8 cellular contexts compared by ENCODE assay signal in the genomic region with DNA sequence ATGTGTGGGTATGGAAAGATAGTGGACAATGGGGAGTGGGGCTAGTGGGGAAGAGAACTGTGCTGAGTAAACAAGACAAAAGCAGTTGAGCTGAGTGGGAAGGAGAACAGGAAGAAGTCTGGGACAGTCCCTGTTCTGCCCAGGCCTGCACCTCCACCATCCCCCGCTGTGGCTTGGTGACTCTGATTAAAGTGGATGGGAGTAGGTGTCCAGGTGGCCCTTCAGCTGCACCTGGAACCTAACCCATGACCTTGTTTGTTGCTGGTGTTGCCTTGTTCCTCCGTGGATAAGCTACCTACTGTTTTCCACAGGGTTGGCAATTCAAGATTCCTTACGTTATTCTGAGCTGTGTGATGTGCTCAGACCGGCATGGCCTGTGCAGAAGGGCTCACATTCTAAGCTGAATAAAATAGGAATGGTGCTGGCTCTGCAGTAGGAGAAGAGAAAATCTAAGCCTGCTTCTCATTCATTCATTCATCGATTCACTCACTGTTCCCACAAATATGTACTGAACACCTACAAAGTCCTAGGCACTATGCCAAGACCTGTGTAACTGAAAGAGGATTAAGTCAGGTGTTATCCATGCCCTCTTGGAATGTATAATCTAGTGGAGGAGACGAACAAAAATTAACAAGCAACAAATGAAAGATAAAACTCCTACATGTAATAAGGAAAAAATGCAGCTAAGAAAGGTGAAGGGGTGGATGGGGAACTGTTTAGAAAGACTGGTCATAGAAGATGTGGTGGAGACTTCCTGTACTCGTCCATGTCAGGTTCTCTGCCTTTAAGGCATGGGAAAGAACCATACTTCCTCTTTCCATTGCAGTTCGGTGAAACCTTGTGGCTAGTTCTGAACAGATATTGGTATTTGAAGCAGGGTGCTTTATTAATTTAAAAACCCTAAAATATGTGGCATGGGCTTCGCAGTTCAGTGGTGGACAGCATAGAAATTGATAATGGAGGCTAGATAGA. TPM values are rescaled to one million over a fixed set of nuclear protein-coding genes. Genes with fewer than 3 reads are reported as not detected.
DNase-seq lines count a peak whose midpoint lies in the region; ATAC-seq, FAIRE-seq and TF ChIP-seq lines count a peak whose summit lies in the region.

No MANE protein-coding gene starts in this region.

- no peaks in the 10 kb centered on the region for H3K9me3 Mint-ChIP-seq in nephron progenitor cell

- CTCF ChIA-PET in endothelial cell of umbilical vein (lab: Charles Lee), result interaction anchor here (0.7 to 1.1 kb wide), 2 partner anchors 110 to 182 kb away, joined by 3 read pairs; no protein-coding TSS in a partner anchor

- peak; percentile 83 for ATAC-seq in GM21528 (IDR thresholded peaks at IDR 0.05; ENCODE audit: low FRiP score, unreplicated experiment)

- in situ Hi-C loops in GM13976 (cut with MboI; ENCODE audit: low sequenced_read_pairs, unreplicated experiment), result no loop called here

- H3K9me1 ChIP-seq in endothelial cell of umbilical vein (replicated peaks; ENCODE audit: control insufficient read depth, extremely low read depth, insufficient read depth, low read length), result no peaks in the 10 kb centered on the region

- POLR2A ChIA-PET in endothelial cell of umbilical vein (lab: Charles Lee), result no interaction called here

- intact Hi-C loops in endothelial cell of umbilical vein (cut with micrococcal nuclease), result no loop called here

- H3K9ac ChIP-seq in endothelial cell of umbilical vein (replicated peaks; ENCODE audit: extremely low read depth, insufficient read depth, low read length), result no peak overlapping the region

- H3K4me2 ChIP-seq in endothelial cell of umbilical vein (ENCODE audit: insufficient read depth, low read length), result no peak overlapping the region

- peaks cover 36% of the 10 kb centered on the region for H3K4me1 Mint-ChIP-seq in nephron progenitor cell

- BruUV-seq in endothelial cell of umbilical vein (replicated peaks; lab: Mats Ljungman, UMichigan), result no TSS peak

- H3K27ac ChIP-seq in endothelial cell of umbilical vein (ENCODE audit: insufficient read depth, low read depth, low read length), result no peak overlapping the region

- H2AFZ ChIP-seq in endothelial cell of umbilical vein (ENCODE audit: low read depth, low read length), result no peak overlapping the region

- no peak overlapping the region for H3K4me3 ChIP-seq in endothelial cell of umbilical vein (replicated peaks in 1 of 3; ENCODE audit: insufficient read depth in 1 of 3, low read depth in 1 of 3, low read length in 3 of 3)

- no peaks in the 10 kb centered on the region for H3K79me2 ChIP-seq in endothelial cell of umbilical vein (ENCODE audit: control insufficient read depth, insufficient read depth, low read length)

- H3K27me3 ChIP-seq in endothelial cell of umbilical vein (ENCODE audit: control insufficient read depth in 2 of 2, insufficient read depth in 2 of 2, low read length in 2 of 2), result no peaks in the 10 kb centered on the region

- H3K27ac Mint-ChIP-seq in nephron progenitor cell, result no peak overlapping the region

- no peaks in the 10 kb centered on the region for H3K36me3 ChIP-seq in endothelial cell of umbilical vein (ENCODE audit: control insufficient read depth in 2 of 2, extremely low read depth in 1 of 2, insufficient read depth in 2 of 2, low read length in 2 of 2)

- H4K20me1 ChIP-seq in endothelial cell of umbilical vein (replicated peaks; ENCODE audit: control insufficient read depth, extremely low read depth, insufficient read depth, low read length), result no peaks in the 10 kb centered on the region

- no peak for TF ChIP-seq POLR2A in endothelial cell of umbilical vein (IDR thresholded peaks at IDR 0.05; ENCODE audit: low read depth, low read length)

- H3K4me3 Mint-ChIP-seq in nephron progenitor cell, result no peak overlapping the region

- no peaks in the 10 kb centered on the region for H3K36me3 Mint-ChIP-seq in nephron progenitor cell (ENCODE audit: low read depth)

- H3K4me1 ChIP-seq in endothelial cell of umbilical vein (ENCODE audit: control insufficient read depth, extremely low read depth, insufficient read depth, low read length), result peaks cover 3% of the 10 kb centered on the region

- TF ChIP-seq CTCF in GM13976 (IDR thresholded peaks at IDR 0.05; ENCODE audit: borderline replicate concordance, control extremely low read depth, extremely low read depth, insufficient read depth, missing control alignments) (no peak), endothelial cell of umbilical vein (IDR thresholded peaks at IDR 0.05; ENCODE audit: extremely low read depth in 1 of 2, insufficient read depth in 1 of 2, low read depth in 1 of 2, low read length in 2 of 2) (no peak), nephron progenitor cell (IDR thresholded peaks at IDR 0.05) (no peak)

- no peak for FAIRE-seq in endothelial cell of umbilical vein (lab: Jason Lieb, UNC)

- dilution Hi-C loops in endothelial cell of umbilical vein (cut with MboI; ENCODE audit: extremely low pct_ligation_motif_present, low sequenced_read_pairs), result no loop called here

- peaks cover 3% of the 10 kb centered on the region for H3K27me3 Mint-ChIP-seq in nephron progenitor cell (ENCODE audit: low read depth, poor library complexity)

- H3K9me3 ChIP-seq in endothelial cell of umbilical vein (replicated peaks; ENCODE audit: control insufficient read depth, insufficient read depth, low read length), result no peaks in the 10 kb centered on the region

- DNase-seq in GM13976 (ENCODE audit: low spot score), result peak; percentile 46
- peak; percentile 61 for DNase-seq in HT-29 (ENCODE audit: low spot score)
- DNase-seq in endothelial cell of umbilical vein (ENCODE audit: low read depth, low spot score), result peak; percentile 3
- no peak for DNase-seq in nephron progenitor cell
- no peak for DNase-seq in activated naive CD4-positive, alpha-beta T cell treated with Interleukin-2 at 50 U/mL for 16 hours
- DNase-seq in T1000 (lab: John Stamatoyannopoulos, UW), result no peak
- no peak for DNase-seq in glomerular visceral epithelial cell (ENCODE audit: extremely low spot score)

TF ChIP-seq in endothelial cell of umbilical vein, 7 proteins besides CTCF, POLR2A, EP300 and RAD21:
- no peak for TF ChIP-seq JUN (IDR thresholded peaks at IDR 0.05; ENCODE audit: borderline replicate concordance, insufficient read depth, insufficient read length, low read depth)
- TF ChIP-seq POLR2AphosphoS5 (IDR thresholded peaks at IDR 0.05; ENCODE audit: insufficient read depth, low read depth, low read length), result no peak

RNA-seq across cellular contexts. Expression of gene CALHM6, which starts 10.1 kb away (rescaled TPM):
- total RNA-seq in HT-29 (2014; rRNA removed; shearing (Covaris generic)), result not detected in 2 replicates
- not detected in 2 replicates for total RNA-seq in endothelial cell of umbilical vein
- 0.08 and 0.10 TPM in 2 replicates for polyA plus RNA-seq in endothelial cell of umbilical vein
- polyA plus RNA-seq in endothelial cell of umbilical vein (2011; cell fraction: cytosol; rRNA removed), result 0.10 and 0.20 TPM in 2 replicates
- not detected in 2 replicates for polyA plus RNA-seq in endothelial cell of umbilical vein (2011; cell fraction: nucleus; rRNA removed)
- polyA plus RNA-seq in endothelial cell of umbilical vein (2012), result not detected in 2 replicates
- polyA minus RNA-seq in endothelial cell of umbilical vein, result not detected in 2 replicates
- not detected for polyA minus RNA-seq in endothelial cell of umbilical vein (2011; cell fraction: cytosol; rRNA and poly(A)+ RNA removed)
- polyA minus RNA-seq in endothelial cell of umbilical vein (2011; cell fraction: nucleus; rRNA and poly(A)+ RNA removed), result not detected in 2 replicates

Comparison
In these comparisons a context has a peak if more than half of its experiments do, and no peak if none do; other contexts are left out.
1. DNase-seq: peak in GM13976 (single experiment), HT-29 (single experiment) and endothelial cell of umbilical vein (single experiment); none in nephron progenitor cell (single experiment), activated naive CD4-positive, alpha-beta T cell treated with Interleukin-2 at 50 U/mL for 16 hours (single experiment), T1000 (single experiment) and glomerular visceral epithelial cell (single experiment).